1 cellular context compared by ENCODE assay signal in genomic region chr17:81493198-81494038, GRCh38.
A peak's percentile ranks its signal among the peaks of the same experiment; 100 is the strongest.
TF ChIP-seq lines count a peak whose summit lies in the region.

No MANE protein-coding gene starts in this region.

TF ChIP-seq in HepG2, 621 proteins besides CTCF, POLR2A, EP300 and RAD21:
- TF ChIP-seq CEBPB (IDR thresholded peaks at IDR 0.05; ENCODE audit: borderline replicate concordance, low read depth, low read length) (peak; percentile 61), NFYC (CRISPR knock-in tag; IDR thresholded peaks at IDR 0.05) (peak; percentile 64; the same call in 1 of the 2 replicates), HCFC1 (IDR thresholded peaks at IDR 0.05; ENCODE audit: low read depth, low read length) (no peak), MAFF (IDR thresholded peaks at IDR 0.05; ENCODE audit: low read depth, low read length) (peak; percentile 37; the same call in 1 of the 2 replicates), GABPB1 (CRISPR knock-in tag; IDR thresholded peaks at IDR 0.05) (no peak), ATF5 (CRISPR knock-in tag; IDR thresholded peaks at IDR 0.05; ENCODE audit: low read depth) (no peak), DR1 (CRISPR knock-in tag; IDR thresholded peaks at IDR 0.05) (no peak), BORCS8-MEF2B (CRISPR knock-in tag; IDR thresholded peaks at IDR 0.05) (0 out of 2 replicates have a peak, but pooled peaks have one; percentile 31), NFYB (CRISPR knock-in tag; IDR thresholded peaks at IDR 0.05) (peak; percentile 66), ZNF768 (CRISPR knock-in tag; IDR thresholded peaks at IDR 0.05) (peak; percentile 54; the same call in 1 of the 2 replicates), SOX13 (IDR thresholded peaks at IDR 0.05) (no peak), SOX13 (CRISPR knock-in tag; conservative IDR thresholded peaks at IDR 0.05 in 1 of 2, IDR thresholded peaks at IDR 0.05 in 1 of 2) (no peak), MAFK (conservative IDR thresholded peaks at IDR 0.05 in 1 of 2, IDR thresholded peaks at IDR 0.05 in 1 of 2; ENCODE audit: low read length in 2 of 2) (peak; percentile 65 to 68), ZNF607 (CRISPR knock-in tag; IDR thresholded peaks at IDR 0.05; ENCODE audit: borderline replicate concordance) (no peak), CSRNP2 (CRISPR knock-in tag; conservative IDR thresholded peaks at IDR 0.05; ENCODE audit: low read depth) (no peak)
